1 cellular context compared by ENCODE assay signal in the genomic region with DNA sequence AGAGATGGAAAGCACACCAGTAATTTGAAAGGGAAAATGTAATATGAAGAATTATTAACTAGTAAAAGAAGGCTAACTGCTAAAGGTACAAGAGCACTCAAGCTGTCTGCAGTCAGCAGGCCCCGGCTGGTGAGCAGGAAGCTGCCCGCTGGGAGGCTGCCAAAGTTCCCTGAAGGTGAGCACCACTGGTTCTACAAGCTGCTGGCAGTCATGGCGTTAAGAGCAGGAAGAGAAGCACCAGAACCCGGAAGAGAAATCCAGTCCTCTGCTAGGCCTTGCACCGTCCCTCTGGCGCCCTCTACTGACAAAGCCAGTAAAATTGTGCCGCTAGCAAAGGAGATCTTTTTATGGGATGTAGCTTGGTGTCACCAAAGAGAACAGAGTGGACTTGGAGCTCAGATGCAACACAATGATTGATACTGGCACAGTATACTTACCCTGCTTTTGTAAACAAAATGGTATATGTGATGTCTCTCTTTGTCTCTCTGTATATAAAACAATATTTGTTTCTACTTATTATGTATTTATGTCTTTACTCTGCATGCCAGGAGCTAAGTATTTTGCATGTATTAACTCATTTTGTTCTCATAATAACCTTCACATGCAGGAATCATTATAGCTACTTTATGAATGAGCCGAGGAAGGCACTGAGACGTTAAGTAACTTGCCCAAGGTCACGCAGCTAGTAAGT.
TF ChIP-seq lines count a peak whose summit lies in the region.

No MANE protein-coding gene starts in this region.

TF ChIP-seq in K562, 482 proteins besides CTCF, POLR2A, EP300 and RAD21 (continued from another document and continues in another):
- TF ChIP-seq, protein P1, sequence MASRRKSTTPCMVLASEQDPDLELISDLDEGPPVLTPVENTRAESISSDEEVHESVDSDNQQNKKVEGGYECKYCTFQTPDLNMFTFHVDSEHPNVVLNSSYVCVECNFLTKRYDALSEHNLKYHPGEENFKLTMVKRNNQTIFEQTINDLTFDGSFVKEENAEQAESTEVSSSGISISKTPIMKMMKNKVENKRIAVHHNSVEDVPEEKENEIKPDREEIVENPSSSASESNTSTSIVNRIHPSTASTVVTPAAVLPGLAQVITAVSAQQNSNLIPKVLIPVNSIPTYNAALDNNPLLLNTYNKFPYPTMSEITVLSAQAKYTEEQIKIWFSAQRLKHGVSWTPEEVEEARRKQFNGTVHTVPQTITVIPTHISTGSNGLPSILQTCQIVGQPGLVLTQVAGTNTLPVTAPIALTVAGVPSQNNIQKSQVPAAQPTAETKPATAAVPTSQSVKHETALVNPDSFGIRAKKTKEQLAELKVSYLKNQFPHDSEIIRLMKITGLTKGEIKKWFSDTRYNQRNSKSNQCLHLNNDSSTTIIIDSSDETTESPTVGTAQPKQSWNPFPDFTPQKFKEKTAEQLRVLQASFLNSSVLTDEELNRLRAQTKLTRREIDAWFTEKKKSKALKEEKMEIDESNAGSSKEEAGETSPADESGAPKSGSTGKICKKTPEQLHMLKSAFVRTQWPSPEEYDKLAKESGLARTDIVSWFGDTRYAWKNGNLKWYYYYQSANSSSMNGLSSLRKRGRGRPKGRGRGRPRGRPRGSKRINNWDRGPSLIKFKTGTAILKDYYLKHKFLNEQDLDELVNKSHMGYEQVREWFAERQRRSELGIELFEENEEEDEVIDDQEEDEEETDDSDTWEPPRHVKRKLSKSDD (conservative IDR thresholded peaks at IDR 0.05; ENCODE audit: low read length), result no peak
- TF ChIP-seq POLR2AphosphoS5 (IDR thresholded peaks at IDR 0.05; ENCODE audit: control insufficient read depth, insufficient read depth, low read depth, low read length) (peak; percentile 41; the same call in 1 of the 2 replicates), PHF20 (IDR thresholded peaks at IDR 0.05; ENCODE audit: partially characterized antibody) (peak; percentile 71), LARP7 (IDR thresholded peaks at IDR 0.05) (no peak), CBFB (CRISPR knock-in tag; IDR thresholded peaks at IDR 0.05) (no peak), C11orf30 (IDR thresholded peaks at IDR 0.05; ENCODE audit: low read depth) (no peak), YBX1 (IDR thresholded peaks at IDR 0.05) (no peak), KLF16 (IDR thresholded peaks at IDR 0.05) (peak; percentile 38; the same call in 1 of the 2 replicates), MEF2D (tag; conservative IDR thresholded peaks at IDR 0.05; ENCODE audit: low read depth) (no peak), RB1 (IDR thresholded peaks at IDR 0.05; ENCODE audit: low read depth) (no peak), FOXJ2 (tag; IDR thresholded peaks at IDR 0.05) (no peak), FOXA3 (CRISPR knock-in tag; conservative IDR thresholded peaks at IDR 0.05 in 1 of 2, IDR thresholded peaks at IDR 0.05 in 1 of 2) (no peak), ZNF212 (CRISPR knock-in tag; IDR thresholded peaks at IDR 0.05) (no peak), ZNF431 (CRISPR knock-in tag; IDR thresholded peaks at IDR 0.05) (no peak), GABPA (tag; conservative IDR thresholded peaks at IDR 0.05; ENCODE audit: low read depth) (peak; percentile 90), KDM4B (IDR thresholded peaks at IDR 0.05; ENCODE audit: borderline replicate concordance in 2 of 2, low read depth in 1 of 2) (no peak), MYBL2 (IDR thresholded peaks at IDR 0.05; ENCODE audit: low read depth) (no peak), MYBL2 (CRISPR knock-in tag; IDR thresholded peaks at IDR 0.05; ENCODE audit: borderline replicate concordance) (no peak), ZNF830 (CRISPR knock-in tag; IDR thresholded peaks at IDR 0.05) (no peak), NRF1 (conservative IDR thresholded peaks at IDR 0.05 in 1 of 2, IDR thresholded peaks at IDR 0.05 in 1 of 2) (no peak), SOX6 (IDR thresholded peaks at IDR 0.05) (peak; percentile 31; the same call in 1 of the 2 replicates), SPI1 (IDR thresholded peaks at IDR 0.05; ENCODE audit: borderline replicate concordance, low read depth, low read length) (0 out of 2 replicates have a peak, but pooled peaks have one; percentile 17), TEAD2 (tag; IDR thresholded peaks at IDR 0.05) (no peak), ZKSCAN1 (IDR thresholded peaks at IDR 0.05; ENCODE audit: low read depth, low read length) (no peak), TAF7 (tag; IDR thresholded peaks at IDR 0.05) (peak; percentile 25; the same call in 1 of the 2 replicates), ARID1B (IDR thresholded peaks at IDR 0.05) (no peak), POLR2G (IDR thresholded peaks at IDR 0.05; ENCODE audit: low read depth, low read length) (0 out of 2 replicates have a peak, but pooled peaks have one; percentile 30), RCOR1 (IDR thresholded peaks at IDR 0.05; ENCODE audit: borderline replicate concordance in 1 of 2, low read depth in 2 of 2, low read length in 2 of 2) (peak in 1 of 2 experiments; percentile 27; a peak in 1 of 4 replicates), BCL6 (CRISPR knock-in tag; IDR thresholded peaks at IDR 0.05) (no peak), SMAD1 (IDR thresholded peaks at IDR 0.05; ENCODE audit: low read depth, low read length, partially characterized antibody) (no peak), KAT8 (IDR thresholded peaks at IDR 0.05; ENCODE audit: low read depth) (no peak), TCF3 (CRISPR knock-in tag; IDR thresholded peaks at IDR 0.05) (no peak), SNIP1 (IDR thresholded peaks at IDR 0.05; ENCODE audit: low read depth) (no peak), MYC (IDR thresholded peaks at IDR 0.05; ENCODE audit: low read depth, low read length) (peak; percentile 28; the same call in 1 of the 2 replicates), MYC (CRISPR knock-in tag; IDR thresholded peaks at IDR 0.05; ENCODE audit: borderline replicate concordance, low read depth) (no peak), CBFA2T2 (conservative IDR thresholded peaks at IDR 0.05) (no peak), BMI1 (IDR thresholded peaks at IDR 0.05; ENCODE audit: low read length) (no peak)
- TF ChIP-seq, protein P2, sequence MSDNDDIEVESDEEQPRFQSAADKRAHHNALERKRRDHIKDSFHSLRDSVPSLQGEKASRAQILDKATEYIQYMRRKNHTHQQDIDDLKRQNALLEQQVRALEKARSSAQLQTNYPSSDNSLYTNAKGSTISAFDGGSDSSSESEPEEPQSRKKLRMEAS (CRISPR knock-in tag; IDR thresholded peaks at IDR 0.05), result no peak
- TF ChIP-seq, protein P3, sequence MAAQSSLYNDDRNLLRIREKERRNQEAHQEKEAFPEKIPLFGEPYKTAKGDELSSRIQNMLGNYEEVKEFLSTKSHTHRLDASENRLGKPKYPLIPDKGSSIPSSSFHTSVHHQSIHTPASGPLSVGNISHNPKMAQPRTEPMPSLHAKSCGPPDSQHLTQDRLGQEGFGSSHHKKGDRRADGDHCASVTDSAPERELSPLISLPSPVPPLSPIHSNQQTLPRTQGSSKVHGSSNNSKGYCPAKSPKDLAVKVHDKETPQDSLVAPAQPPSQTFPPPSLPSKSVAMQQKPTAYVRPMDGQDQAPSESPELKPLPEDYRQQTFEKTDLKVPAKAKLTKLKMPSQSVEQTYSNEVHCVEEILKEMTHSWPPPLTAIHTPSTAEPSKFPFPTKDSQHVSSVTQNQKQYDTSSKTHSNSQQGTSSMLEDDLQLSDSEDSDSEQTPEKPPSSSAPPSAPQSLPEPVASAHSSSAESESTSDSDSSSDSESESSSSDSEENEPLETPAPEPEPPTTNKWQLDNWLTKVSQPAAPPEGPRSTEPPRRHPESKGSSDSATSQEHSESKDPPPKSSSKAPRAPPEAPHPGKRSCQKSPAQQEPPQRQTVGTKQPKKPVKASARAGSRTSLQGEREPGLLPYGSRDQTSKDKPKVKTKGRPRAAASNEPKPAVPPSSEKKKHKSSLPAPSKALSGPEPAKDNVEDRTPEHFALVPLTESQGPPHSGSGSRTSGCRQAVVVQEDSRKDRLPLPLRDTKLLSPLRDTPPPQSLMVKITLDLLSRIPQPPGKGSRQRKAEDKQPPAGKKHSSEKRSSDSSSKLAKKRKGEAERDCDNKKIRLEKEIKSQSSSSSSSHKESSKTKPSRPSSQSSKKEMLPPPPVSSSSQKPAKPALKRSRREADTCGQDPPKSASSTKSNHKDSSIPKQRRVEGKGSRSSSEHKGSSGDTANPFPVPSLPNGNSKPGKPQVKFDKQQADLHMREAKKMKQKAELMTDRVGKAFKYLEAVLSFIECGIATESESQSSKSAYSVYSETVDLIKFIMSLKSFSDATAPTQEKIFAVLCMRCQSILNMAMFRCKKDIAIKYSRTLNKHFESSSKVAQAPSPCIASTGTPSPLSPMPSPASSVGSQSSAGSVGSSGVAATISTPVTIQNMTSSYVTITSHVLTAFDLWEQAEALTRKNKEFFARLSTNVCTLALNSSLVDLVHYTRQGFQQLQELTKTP (IDR thresholded peaks at IDR 0.05; ENCODE audit: low read depth in 1 of 2, partially characterized antibody in 2 of 2), result peak in 1 of 2 experiments; percentile 43
- TF ChIP-seq, protein P4, sequence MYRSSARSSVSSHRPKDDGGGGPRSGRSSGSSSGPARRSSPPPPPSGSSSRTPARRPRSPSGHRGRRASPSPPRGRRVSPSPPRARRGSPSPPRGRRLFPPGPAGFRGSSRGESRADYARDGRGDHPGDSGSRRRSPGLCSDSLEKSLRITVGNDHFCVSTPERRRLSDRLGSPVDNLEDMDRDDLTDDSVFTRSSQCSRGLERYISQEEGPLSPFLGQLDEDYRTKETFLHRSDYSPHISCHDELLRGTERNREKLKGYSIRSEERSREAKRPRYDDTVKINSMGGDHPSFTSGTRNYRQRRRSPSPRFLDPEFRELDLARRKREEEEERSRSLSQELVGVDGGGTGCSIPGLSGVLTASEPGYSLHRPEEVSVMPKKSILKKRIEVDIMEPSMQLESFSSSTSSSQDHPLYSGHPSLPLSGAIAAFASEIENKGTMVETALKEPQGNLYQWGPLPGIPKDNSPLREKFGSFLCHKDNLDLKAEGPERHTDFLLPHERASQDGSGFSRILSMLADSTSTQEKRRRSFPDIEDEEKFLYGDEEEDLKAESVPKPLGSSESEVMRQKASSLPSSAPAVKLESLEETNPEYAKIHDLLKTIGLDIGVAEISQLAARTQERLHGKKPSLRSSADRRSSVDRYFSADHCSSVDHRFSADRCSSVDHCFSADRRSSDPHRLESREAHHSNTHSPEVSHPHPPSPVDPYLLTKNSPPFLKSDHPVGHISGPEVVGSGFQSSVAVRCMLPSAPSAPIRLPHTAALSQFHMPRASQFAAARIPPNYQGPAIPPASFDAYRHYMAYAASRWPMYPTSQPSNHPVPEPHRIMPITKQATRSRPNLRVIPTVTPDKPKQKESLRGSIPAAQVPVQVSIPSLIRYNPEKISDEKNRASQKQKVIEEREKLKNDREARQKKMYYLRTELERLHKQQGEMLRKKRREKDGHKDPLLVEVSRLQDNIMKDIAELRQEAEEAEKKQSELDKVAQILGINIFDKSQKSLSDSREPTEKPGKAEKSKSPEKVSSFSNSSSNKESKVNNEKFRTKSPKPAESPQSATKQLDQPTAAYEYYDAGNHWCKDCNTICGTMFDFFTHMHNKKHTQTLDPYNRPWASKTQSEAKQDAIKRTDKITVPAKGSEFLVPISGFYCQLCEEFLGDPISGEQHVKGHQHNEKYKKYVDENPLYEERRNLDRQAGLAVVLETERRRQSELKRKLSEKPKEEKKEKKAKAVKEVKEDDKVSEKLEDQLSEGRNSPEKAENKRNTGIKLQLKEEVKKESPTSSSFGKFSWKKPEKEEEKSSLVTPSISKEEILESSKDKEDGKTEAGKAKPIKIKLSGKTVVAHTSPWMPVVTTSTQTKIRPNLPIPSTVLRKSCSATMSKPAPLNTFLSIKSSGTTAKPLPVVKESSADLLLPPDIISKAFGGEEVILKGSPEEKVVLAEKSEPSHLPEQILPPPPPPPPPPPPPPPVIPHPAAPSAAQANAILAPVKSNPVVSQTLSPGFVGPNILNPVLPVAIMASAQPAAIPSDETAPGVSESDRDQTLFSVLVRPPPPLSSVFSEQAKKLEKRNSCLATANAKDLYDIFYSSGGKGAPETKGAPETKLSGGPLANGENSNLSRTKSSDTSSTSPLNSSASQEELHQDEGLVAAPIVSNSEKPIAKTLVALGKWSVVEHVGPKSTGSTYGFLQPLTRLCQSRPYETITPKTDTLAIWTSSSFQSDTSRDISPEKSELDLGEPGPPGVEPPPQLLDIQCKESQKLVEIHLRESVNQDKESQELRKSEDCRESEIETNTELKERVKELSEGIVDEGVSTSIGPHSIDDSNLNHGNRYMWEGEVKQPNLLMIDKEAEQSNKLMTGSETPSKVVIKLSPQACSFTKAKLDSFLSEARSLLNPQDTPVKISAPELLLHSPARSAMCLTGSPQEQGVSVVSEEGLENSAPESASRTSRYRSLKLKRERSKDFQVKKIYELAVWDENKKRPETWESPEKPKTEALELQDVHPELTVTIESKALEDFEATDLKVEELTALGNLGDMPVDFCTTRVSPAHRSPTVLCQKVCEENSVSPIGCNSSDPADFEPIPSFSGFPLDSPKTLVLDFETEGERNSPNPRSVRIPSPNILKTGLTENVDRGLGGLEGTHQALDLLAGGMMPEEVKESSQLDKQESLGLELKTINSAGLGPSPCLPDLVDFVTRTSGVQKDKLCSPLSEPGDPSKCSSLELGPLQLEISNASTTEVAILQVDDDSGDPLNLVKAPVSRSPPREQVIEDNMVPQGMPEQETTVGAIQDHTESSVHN (IDR thresholded peaks at IDR 0.05; ENCODE audit: borderline replicate concordance in 1 of 2, low read depth in 1 of 2), result no peak
- TF ChIP-seq, protein P5, sequence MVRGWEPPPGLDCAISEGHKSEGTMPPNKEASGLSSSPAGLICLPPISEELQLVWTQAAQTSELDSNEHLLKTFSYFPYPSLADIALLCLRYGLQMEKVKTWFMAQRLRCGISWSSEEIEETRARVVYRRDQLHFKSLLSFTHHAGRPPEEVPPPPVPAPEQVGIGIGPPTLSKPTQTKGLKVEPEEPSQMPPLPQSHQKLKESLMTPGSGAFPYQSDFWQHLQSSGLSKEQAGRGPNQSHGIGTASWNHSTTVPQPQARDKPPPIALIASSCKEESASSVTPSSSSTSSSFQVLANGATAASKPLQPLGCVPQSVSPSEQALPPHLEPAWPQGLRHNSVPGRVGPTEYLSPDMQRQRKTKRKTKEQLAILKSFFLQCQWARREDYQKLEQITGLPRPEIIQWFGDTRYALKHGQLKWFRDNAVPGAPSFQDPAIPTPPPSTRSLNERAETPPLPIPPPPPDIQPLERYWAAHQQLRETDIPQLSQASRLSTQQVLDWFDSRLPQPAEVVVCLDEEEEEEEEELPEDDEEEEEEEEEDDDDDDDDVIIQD (CRISPR knock-in tag; IDR thresholded peaks at IDR 0.05), result no peak
- TF ChIP-seq, protein P6, sequence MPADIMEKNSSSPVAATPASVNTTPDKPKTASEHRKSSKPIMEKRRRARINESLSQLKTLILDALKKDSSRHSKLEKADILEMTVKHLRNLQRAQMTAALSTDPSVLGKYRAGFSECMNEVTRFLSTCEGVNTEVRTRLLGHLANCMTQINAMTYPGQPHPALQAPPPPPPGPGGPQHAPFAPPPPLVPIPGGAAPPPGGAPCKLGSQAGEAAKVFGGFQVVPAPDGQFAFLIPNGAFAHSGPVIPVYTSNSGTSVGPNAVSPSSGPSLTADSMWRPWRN (IDR thresholded peaks at IDR 0.05; ENCODE audit: low read depth), result no peak
